Comparison of ENCODE assay signal across 2 cellular contexts in the genomic region with DNA sequence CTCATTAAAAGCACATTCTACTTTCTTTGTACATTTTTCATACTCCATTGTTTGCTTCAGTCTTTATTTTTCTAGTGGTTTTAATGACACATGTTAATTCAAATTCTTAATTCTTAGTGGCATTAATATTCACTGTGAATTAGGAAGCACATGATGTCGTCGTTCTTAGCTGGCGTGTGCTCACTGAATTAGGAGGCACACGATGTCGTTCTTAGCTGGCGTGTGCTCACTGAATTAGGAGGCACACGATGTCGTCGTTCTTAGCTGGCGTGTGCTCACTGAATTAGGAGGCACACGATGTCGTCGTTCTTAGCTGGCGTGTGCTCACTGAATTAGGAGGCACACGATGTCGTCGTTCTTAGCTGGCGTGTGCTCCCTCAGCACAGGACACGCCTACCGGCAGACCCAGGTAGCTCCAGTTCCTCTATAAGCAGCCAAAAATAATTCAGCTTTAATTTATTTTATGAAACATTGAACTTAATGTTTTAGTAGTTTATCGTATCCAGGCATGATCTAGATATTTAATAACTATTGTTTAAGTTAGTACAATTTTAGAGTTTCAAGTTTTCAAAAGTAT. TPM values are rescaled to one million over a fixed set of nuclear protein-coding genes. Genes with fewer than 3 reads are reported as not detected.
"Had no signal": no experiment of that assay in that cellular context is flagged by ENCODE, and none has a peak within 500 bp of the region (broad histone marks: within the 10 kb centered on the region; RNA-seq: fewer than 3 reads in every experiment).

No MANE protein-coding gene starts in this region.

RNA-seq across cellular contexts. Expression of gene VIPR2, which starts 17.5 kb away (rescaled TPM):
- total RNA-seq: GM23248, HFFc6 had no signal
- polyA plus RNA-seq: GM23248 had no signal
